11 cellular contexts compared by ENCODE assay signal in the genomic region with DNA sequence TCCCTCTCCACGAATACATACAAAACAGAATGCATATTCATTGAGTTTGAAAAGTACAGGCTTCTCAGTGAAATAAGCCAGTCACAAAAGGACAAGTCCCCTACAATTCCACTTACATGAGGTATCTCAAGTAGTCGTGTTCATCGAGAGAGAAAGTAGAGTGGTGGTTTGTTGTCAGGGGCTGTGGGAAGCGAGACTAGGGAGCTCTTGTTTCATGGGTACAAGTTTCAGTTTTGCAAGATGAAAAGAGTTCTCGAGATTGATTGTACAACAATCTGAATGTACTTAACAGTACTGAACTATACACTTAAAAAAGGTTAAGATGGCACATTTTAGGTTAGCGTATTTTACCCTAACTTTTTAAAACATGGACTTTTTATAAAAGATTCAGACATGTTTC.
DNase-seq lines count a peak whose midpoint lies in the region; ATAC-seq and TF ChIP-seq lines count a peak whose summit lies in the region.
"Had no signal": no experiment of that assay in that cellular context is flagged by ENCODE, and none has a peak within 500 bp of the region (broad histone marks: within the 10 kb centered on the region; RNA-seq: fewer than 3 reads in every experiment).

No MANE protein-coding gene starts in this region.

- peak overlapping the region; percentile 27 for H3K4me3 Mint-ChIP-seq in T-helper 1 cell treated with Interleukin-12 subunit alpha and Interleukin-12 subunit beta and Interleukin-4 antibody, amounts not matched to agents 30 μg/mL and 1 μg/mL, for 36 hours
- H3K4me3 Mint-ChIP-seq: brain had no signal

- H3K36me3 ChIP-seq in aorta (ENCODE audit: control insufficient read depth in 1 of 2, insufficient read depth in 2 of 2, low read length in 1 of 2): no peaks in the 10 kb centered on the region

- no peak overlapping the region for H3K4me3 ChIP-seq in aorta (ENCODE audit: low read length in 2 of 2)

- intact Hi-C loops in aorta (cut with DNase I): loop anchor here in 1 of 2 donors (5.0 kb wide), 1 partner anchor 39 kb away; no protein-coding TSS in a partner anchor

- H3K9me3 Mint-ChIP-seq in T-helper 1 cell treated with Interleukin-12 subunit alpha and Interleukin-12 subunit beta and Interleukin-4 antibody, amounts not matched to agents 30 μg/mL and 1 μg/mL, for 36 hours: no peaks in the 10 kb centered on the region
- H3K9me3 Mint-ChIP-seq: brain had no signal

- H3K4me1 Mint-ChIP-seq in T-helper 1 cell treated with Interleukin-12 subunit alpha and Interleukin-12 subunit beta and Interleukin-4 antibody, amounts not matched to agents 30 μg/mL and 1 μg/mL, for 36 hours (ENCODE audit: low read depth): peaks cover 30% of the 10 kb centered on the region

- no peak for TF ChIP-seq CTCF in omental fat pad (IDR thresholded peaks at IDR 0.05)

- H3K27ac Mint-ChIP-seq in T-helper 1 cell treated with Interleukin-12 subunit alpha and Interleukin-12 subunit beta and Interleukin-4 antibody, amounts not matched to agents 30 μg/mL and 1 μg/mL, for 36 hours: no peak overlapping the region
- H3K27ac Mint-ChIP-seq: brain had no signal

- H3K27ac ChIP-seq in aorta (ENCODE audit: low read depth in 1 of 2, low read length in 2 of 2): no peak overlapping the region

- no peaks in the 10 kb centered on the region for H3K4me1 ChIP-seq in aorta (ENCODE audit: control insufficient read depth in 1 of 2, insufficient read depth in 2 of 2, low read length in 2 of 2)

- no peaks in the 10 kb centered on the region for H3K27me3 ChIP-seq in aorta (ENCODE audit: control insufficient read depth in 1 of 2, insufficient read depth in 2 of 2, low read length in 1 of 2)

- no peaks in the 10 kb centered on the region for H3K9me3 ChIP-seq in aorta (ENCODE audit: control insufficient read depth, low read length)

- H3K27me3 Mint-ChIP-seq in T-helper 1 cell treated with Interleukin-12 subunit alpha and Interleukin-12 subunit beta and Interleukin-4 antibody, amounts not matched to agents 30 μg/mL and 1 μg/mL, for 36 hours (ENCODE audit: low read depth): peaks cover 48% of the 10 kb centered on the region

- ATAC-seq in HG02678 (IDR thresholded peaks at IDR 0.05; ENCODE audit: unreplicated experiment) (peak; percentile 80), omental fat pad (ENCODE audit: low FRiP score) (no peak), aorta (ENCODE audit: low FRiP score) (no peak)

- 87 to 92% methylated on average over 6 of the region's 6 CpGs for WGBS in aorta, 2 donors

- peaks cover 4% of the 10 kb centered on the region for H3K36me3 Mint-ChIP-seq in T-helper 1 cell treated with Interleukin-12 subunit alpha and Interleukin-12 subunit beta and Interleukin-4 antibody, amounts not matched to agents 30 μg/mL and 1 μg/mL, for 36 hours (ENCODE audit: low read depth)
- H3K36me3 Mint-ChIP-seq: brain had no signal

- DNase-seq in GM19240 (ENCODE audit: insufficient read length, low spot score): peak; percentile 27
- peak; percentile 29 for DNase-seq in stimulated activated CD4-positive, alpha-beta T cell treated with anti-CD3 and anti-CD28 coated beads, Interleukin-4, amount 100 ng/mL, for 1 hour
- no peak for DNase-seq in A172 (ENCODE audit: low spot score)
- DNase-seq in NCI-H446 treated with DMSO at 0.1 percent for 48 hours (lab: John Stamatoyannopoulos, UW): no peak
- DNase-seq in omental fat pad (ENCODE audit: low spot score): no peak
- no peak for DNase-seq in aorta
- DNase-seq: glutamatergic neuron, KBM-7 had no signal

Comparison
In these comparisons a context has a peak if more than half of its experiments do, and no peak if none do; other contexts are left out.
1. DNase-seq: peak in GM19240 (single experiment) and stimulated activated CD4-positive, alpha-beta T cell treated with anti-CD3 and anti-CD28 coated beads, Interleukin-4, amount 100 ng/mL, for 1 hour (single experiment); none in A172 (single experiment), NCI-H446 treated with DMSO at 0.1 percent for 48 hours (single experiment), omental fat pad (single experiment) and aorta (0 of 2).